ENCODE assay signal across 25 cellular contexts in the genomic region with DNA sequence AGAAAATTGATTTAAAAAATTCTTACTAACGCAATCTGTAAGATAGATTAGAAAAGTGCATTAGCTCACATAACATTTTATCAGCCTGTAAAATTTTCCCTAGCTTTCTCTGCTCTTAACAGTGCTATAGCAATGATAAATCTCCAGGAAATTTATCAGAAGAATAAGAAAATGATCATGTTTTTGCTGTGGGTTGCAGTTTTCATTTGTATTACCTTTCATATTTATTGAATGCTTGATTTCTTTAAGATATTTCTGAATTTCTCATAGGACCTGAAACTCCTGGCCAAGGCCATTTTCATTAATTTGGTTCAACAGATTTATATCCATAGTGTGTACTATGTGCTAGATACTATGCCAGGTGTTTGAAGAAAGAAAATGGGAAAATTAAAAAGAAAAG.
"Had no signal": no experiment of that assay in that cellular context is flagged by ENCODE, and none has a peak within 500 bp of the region (broad histone marks: within the 10 kb centered on the region; RNA-seq: fewer than 3 reads in every experiment).

No MANE protein-coding gene starts in this region.

- H3K27ac ChIP-seq: colonic mucosa, coronary artery, dorsolateral prefrontal cortex, epithelial cell of prostate, esophagus muscularis mucosa, esophagus squamous epithelium, foreskin keratinocyte, gastrocnemius medialis, gastroesophageal sphincter, heart left ventricle, heart right ventricle had no signal

- DNase-seq: colonic mucosa; cortex of kidney; dermis blood vessel endothelial cell; dorsolateral prefrontal cortex; effector CD4-positive, alpha-beta T cell; effector CD8-positive, alpha-beta T cell; effector memory CD4-positive, alpha-beta T cell; effector memory CD8-positive, alpha-beta T cell; endodermal cell; erythroblast; esophagus squamous epithelium; foreskin fibroblast; foreskin keratinocyte; foreskin melanocyte; gastrocnemius medialis; glutamatergic neuron; head of caudate nucleus; heart left ventricle; heart right ventricle had no signal

- H3K27ac Mint-ChIP-seq: dendritic cell treated with granulocyte-macrophage colony-stimulating factor and Interleukin-4, amounts not matched to agents 40 ng/mL and 50 ng/mL, for 4 days; effector memory CD8-positive, alpha-beta T cell; endodermal cell had no signal

- H3K27me3 Mint-ChIP-seq: dendritic cell treated with granulocyte-macrophage colony-stimulating factor and Interleukin-4, amounts not matched to agents 40 ng/mL and 50 ng/mL, for 4 days had no signal

- H3K4me3 Mint-ChIP-seq: dendritic cell treated with granulocyte-macrophage colony-stimulating factor and Interleukin-4, amounts not matched to agents 40 ng/mL and 50 ng/mL, for 4 days; effector memory CD8-positive, alpha-beta T cell; endodermal cell had no signal

- H3K4me1 ChIP-seq: colonic mucosa, esophagus squamous epithelium, gastrocnemius medialis, gastroesophageal sphincter, heart left ventricle, heart right ventricle had no signal

- H3K27me3 ChIP-seq: colonic mucosa, dorsolateral prefrontal cortex, esophagus muscularis mucosa, esophagus squamous epithelium, foreskin keratinocyte, gastrocnemius medialis, gastroesophageal sphincter, heart left ventricle, heart right ventricle had no signal

- H3K4me3 ChIP-seq: colonic mucosa, coronary artery, dorsolateral prefrontal cortex, esophagus muscularis mucosa, esophagus squamous epithelium, gastrocnemius medialis, gastroesophageal sphincter, heart left ventricle, heart right ventricle had no signal

- H3K36me3 ChIP-seq: colonic mucosa, esophagus muscularis mucosa, esophagus squamous epithelium, gastrocnemius medialis, gastroesophageal sphincter, heart left ventricle, heart right ventricle had no signal

- H3K9me3 Mint-ChIP-seq: endodermal cell had no signal

- H3K9me3 ChIP-seq: colonic mucosa, esophagus muscularis mucosa, esophagus squamous epithelium, gastrocnemius medialis, gastroesophageal sphincter, heart left ventricle, heart right ventricle had no signal

- ATAC-seq: effector memory CD8-positive, alpha-beta T cell; esophagus mucosa; foreskin keratinocyte; gastrocnemius medialis; gastroesophageal sphincter; heart left ventricle; heart right ventricle had no signal

- H3K4me1 Mint-ChIP-seq: endodermal cell had no signal
